ENCODE assay signal across 19 cellular contexts in genomic region chr11:22190827-22191463, GRCh38. TPM values are rescaled to one million over a fixed set of nuclear protein-coding genes. Genes with fewer than 3 reads are reported as not detected.
DNase-seq lines count a peak whose midpoint lies in the region; ATAC-seq and TF ChIP-seq lines count a peak whose summit lies in the region.
"Had no signal": no experiment of that assay in that cellular context is flagged by ENCODE, and none has a peak within 500 bp of the region (broad histone marks: within the 10 kb centered on the region; RNA-seq: fewer than 3 reads in every experiment).

No MANE protein-coding gene starts in this region.

- TF ChIP-seq POLR2A in tibial nerve (IDR thresholded peaks at IDR 0.05): no peak

- 89 to 93% methylated on average over 7 of the region's 7 CpGs for WGBS in tibial nerve, 2 donors

- H3K4me3 Mint-ChIP-seq in Caco-2 (ENCODE audit: unreplicated experiment): no peak overlapping the region

- intact Hi-C loops in Caco-2 (cut with micrococcal nuclease; ENCODE audit: unreplicated experiment): no loop called here

- no peaks in the 10 kb centered on the region for H3K9me3 Mint-ChIP-seq in Caco-2 (ENCODE audit: unreplicated experiment)

- no peak for TF ChIP-seq EP300 in tibial nerve (IDR thresholded peaks at IDR 0.05)

- POLR2A ChIA-PET in Caco-2 (lab: Charles Lee): no interaction called here

- TF ChIP-seq CTCF in Caco-2 (IDR thresholded peaks at IDR 0.05; ENCODE audit: insufficient read depth in 1 of 2, low read depth in 1 of 2, low read length in 1 of 2, severe bottlenecking in 1 of 2, unreplicated experiment in 1 of 2) (no peak), tibial nerve (IDR thresholded peaks at IDR 0.05) (no peak)

- ATAC-seq in GM18909 (IDR thresholded peaks at IDR 0.05; ENCODE audit: poor library complexity, unreplicated experiment) (peak; percentile 52), GM21786 (IDR thresholded peaks at IDR 0.05; ENCODE audit: unreplicated experiment) (peak; percentile 38), HG03159 (IDR thresholded peaks at IDR 0.05; ENCODE audit: unreplicated experiment) (peak; percentile 43), HG02610 (IDR thresholded peaks at IDR 0.05; ENCODE audit: unreplicated experiment) (no peak)
- ATAC-seq: activated naive CD4-positive, alpha-beta T cell treated with anti-CD3 and anti-CD28 coated beads, Interleukin-2, amount 50 U/mL, for 72 hours; Panc1; pancreas had no signal

- peaks cover 4% of the 10 kb centered on the region for H3K27me3 Mint-ChIP-seq in Caco-2 (ENCODE audit: insufficient read depth, unreplicated experiment)

- no peaks in the 10 kb centered on the region for H3K36me3 Mint-ChIP-seq in Caco-2 (ENCODE audit: insufficient read depth, unreplicated experiment)

- no peak overlapping the region for H3K4me3 ChIP-seq in Caco-2 (ENCODE audit: low read depth, low read length)
- no peak overlapping the region for H3K4me3 ChIP-seq in tibial nerve
- H3K4me3 ChIP-seq: pancreas had no signal

- H3K4me1 Mint-ChIP-seq in Caco-2 (ENCODE audit: low read depth, unreplicated experiment): no peaks in the 10 kb centered on the region

- no peak overlapping the region for H3K27ac ChIP-seq in tibial nerve
- H3K27ac ChIP-seq: pancreas had no signal

- H3K4me1 ChIP-seq in Caco-2 (0 out of 2 replicates have a peak, but pooled peaks cover 6% of the 10 kb centered on the region), tibial nerve (peaks cover 0 to 23% (median 4%) of the 10 kb centered on the region in 4 donors)

- H3K9me3 ChIP-seq in Caco-2: no peaks in the 10 kb centered on the region
- no peaks in the 10 kb centered on the region for H3K9me3 ChIP-seq in tibial nerve
- H3K9me3 ChIP-seq: pancreas had no signal

- CTCF ChIA-PET in Caco-2 (lab: Charles Lee): no interaction called here

- H3K36me3 ChIP-seq in Caco-2 (ENCODE audit: control insufficient read depth, insufficient read depth, low read length) (no peaks in the 10 kb centered on the region), tibial nerve (no peaks in the 10 kb centered on the region)
- H3K36me3 ChIP-seq: pancreas had no signal

- H3K27ac Mint-ChIP-seq in Caco-2 (ENCODE audit: unreplicated experiment): no peak overlapping the region
- H3K27ac Mint-ChIP-seq: activated naive CD4-positive, alpha-beta T cell treated with anti-CD3 and anti-CD28 coated beads, Interleukin-2, amount 50 U/mL, for 72 hours; B cell had no signal

- H3K27me3 ChIP-seq in Caco-2 (replicated peaks; ENCODE audit: control insufficient read depth, insufficient read depth, low read length): no peaks in the 10 kb centered on the region
- peaks cover 0 to 25% of the 10 kb centered on the region in 2 donors for H3K27me3 ChIP-seq in tibial nerve
- H3K27me3 ChIP-seq: pancreas had no signal

- DNase-seq in Caco-2 (no peak), tibial nerve (ENCODE audit: low spot score in 2 of 2) (no peak), COLO829 (ENCODE audit: low spot score) (no peak)
- DNase-seq: activated CD4-positive, alpha-beta T cell treated with anti-CD3 and anti-CD28 coated beads, Interleukin-2, amount 50 U/mL, for 1 hour; DMS153; GOT3; NCI-H1417; NCI-H774; pancreas; stimulated activated CD4-positive, alpha-beta T cell treated with anti-CD3 and anti-CD28 coated beads, Interleukin-4, amount 100 ng/mL, for 4 hours had no signal

- BruUV-seq in Caco-2 (replicated peaks; lab: Mats Ljungman, UMichigan): no TSS peak

RNA-seq across cellular contexts. Expression of gene ANO5, which starts 1.9 kb away (rescaled TPM):
- total RNA-seq in Caco-2 (2022) (not detected in 2 replicates), tibial nerve (1 to 10 TPM in 3 of 4 donors, under 1 TPM in 1; 0.90 to 5.1 (median 1.1) TPM)
- total RNA-seq: B cell, HT-29, LHCN-M2 had no signal
